In genomic region chr7:36016648-36017047, GRCh38 we compare ENCODE assay signal across 26 cellular contexts.
A peak's percentile ranks its signal among the peaks of the same experiment; 100 is the strongest.
DNase-seq lines count a peak whose midpoint lies in the region; ATAC-seq, FAIRE-seq and TF ChIP-seq lines count a peak whose summit lies in the region.
"Had no signal": no experiment of that assay in that cellular context is flagged by ENCODE, and none has a peak within 500 bp of the region (broad histone marks: within the 10 kb centered on the region; RNA-seq: fewer than 3 reads in every experiment).

No MANE protein-coding gene starts in this region.

- intact Hi-C loops in heart left ventricle (cut with DNase I) = no loop called here
- intact Hi-C loops in vagina (cut with DNase I) = no loop called here

- H3K27ac ChIP-seq in right atrium auricular region (no peak overlapping the region), heart left ventricle (no peak overlapping the region), osteoblast (ENCODE audit: low read depth, low read length) (no peak overlapping the region), vagina (no peak overlapping the region)
- H3K27ac ChIP-seq: A549; BLaER1 treated with 17β-estradiol and CSF1 and Interleukin-3, amounts not matched to agents 10 nM and 100 nM; GM23248 had no signal

- H3K4me1 ChIP-seq in right atrium auricular region (no peaks in the 10 kb centered on the region), heart left ventricle (peaks cover 0 to 4% (median 0%) of the 10 kb centered on the region in 12 donors), osteoblast (ENCODE audit: insufficient read depth, low read length) (peaks cover 12% of the 10 kb centered on the region), vagina (no peaks in the 10 kb centered on the region)
- H3K4me1 ChIP-seq: BE2C had no signal

- no peak overlapping the region for H3K4me2 ChIP-seq in osteoblast (ENCODE audit: insufficient read depth, low read length)
- H3K4me2 ChIP-seq: A549; BLaER1 treated with 17β-estradiol and CSF1 and Interleukin-3, amounts not matched to agents 10 nM and 100 nM had no signal

- H3K36me3 ChIP-seq in right atrium auricular region (no peaks in the 10 kb centered on the region), heart left ventricle (no peaks in the 10 kb centered on the region), bronchial epithelial cell (ENCODE audit: control insufficient read depth, insufficient read depth, low read length) (no peaks in the 10 kb centered on the region), osteoblast (ENCODE audit: insufficient read depth, low read length) (no peaks in the 10 kb centered on the region), vagina (no peaks in the 10 kb centered on the region)
- H3K36me3 ChIP-seq: BE2C; BLaER1 treated with 17β-estradiol and CSF1 and Interleukin-3, amounts not matched to agents 10 nM and 100 nM had no signal

- TF ChIP-seq POLR2A in heart left ventricle (IDR thresholded peaks at IDR 0.05) (no peak), vagina (IDR thresholded peaks at IDR 0.05) (no peak)

- peak; percentile 18 for FAIRE-seq in bronchial epithelial cell (lab: Jason Lieb, UNC)
- FAIRE-seq: A549, D721Med, GM12878, GM18507, H1 had no signal

- no peaks in the 10 kb centered on the region for H3K27me3 ChIP-seq in right atrium auricular region
- H3K27me3 ChIP-seq in heart left ventricle = no peaks in the 10 kb centered on the region
- no peaks in the 10 kb centered on the region for H3K27me3 ChIP-seq in bronchial epithelial cell (ENCODE audit: control insufficient read depth, insufficient read depth, low read length)
- H3K27me3 ChIP-seq in osteoblast (ENCODE audit: insufficient read depth, low read length) = no peaks in the 10 kb centered on the region
- H3K27me3 ChIP-seq in vagina = no peaks in the 10 kb centered on the region
- H3K27me3 ChIP-seq: BE2C; BLaER1 treated with 17β-estradiol and CSF1 and Interleukin-3, amounts not matched to agents 10 nM and 100 nM had no signal

- H4K20me1 ChIP-seq in osteoblast (ENCODE audit: insufficient read depth, low read length) = no peaks in the 10 kb centered on the region
- H4K20me1 ChIP-seq: BLaER1 treated with 17β-estradiol and CSF1 and Interleukin-3, amounts not matched to agents 10 nM and 100 nM had no signal

- DNase-seq in right atrium auricular region (ENCODE audit: low spot score) (peak; percentile 28), heart left ventricle (no peak), bronchial epithelial cell (ENCODE audit: low read depth) (no peak), osteoblast (ENCODE audit: insufficient read length, low spot score, missing footprints) (peak; percentile 6), vagina (ENCODE audit: extremely low spot score in 2 of 2) (peak; percentile 31 to 52), NOMO-1 (lab: John Stamatoyannopoulos, UW; ENCODE audit: unreplicated experiment in 2 of 2) (no peak)
- DNase-seq: 8988T; ACHN; AML-193; BE2C; CD4-positive, alpha-beta T cell; CD8-positive, alpha-beta memory T cell; DMS 273 treated with DMSO at 0.1 percent for 48 hours; DMS79; EL; GDM1; GM23248; H7; HCEC 1CT had no signal

- no peaks in the 10 kb centered on the region for H3K79me2 ChIP-seq in osteoblast (ENCODE audit: insufficient read depth, low read length)

- ATAC-seq in heart left ventricle (no peak), HG03565 (IDR thresholded peaks at IDR 0.05; ENCODE audit: unreplicated experiment) (no peak)
- ATAC-seq: A549, GM12878 had no signal

- H2AFZ ChIP-seq in osteoblast (ENCODE audit: low read length) = peak overlapping the region; percentile 18
- H2AFZ ChIP-seq: GM23248 had no signal

- WGBS in heart left ventricle, 4 donors = 94 to 97% (median 97%) methylated on average over 4 of the region's 4 CpGs

- no peaks in the 10 kb centered on the region for H3K9me3 ChIP-seq in right atrium auricular region
- H3K9me3 ChIP-seq in heart left ventricle = no peaks in the 10 kb centered on the region
- H3K9me3 ChIP-seq in osteoblast (ENCODE audit: low read depth, low read length) = no peaks in the 10 kb centered on the region
- H3K9me3 ChIP-seq in vagina = no peaks in the 10 kb centered on the region
- H3K9me3 ChIP-seq: A549, BE2C had no signal

- H3K4me3 ChIP-seq in right atrium auricular region (no peak overlapping the region), heart left ventricle (no peak overlapping the region), bronchial epithelial cell (ENCODE audit: low read depth, low read length) (no peak overlapping the region), osteoblast (ENCODE audit: insufficient read depth, low read length) (no peak overlapping the region), vagina (no peak overlapping the region)
- H3K4me3 ChIP-seq: A549; BLaER1 treated with 17β-estradiol and CSF1 and Interleukin-3, amounts not matched to agents 10 nM and 100 nM; GM12878; GM23248 had no signal

- TF ChIP-seq CTCF in right atrium auricular region (IDR thresholded peaks at IDR 0.05) (no peak), heart left ventricle (IDR thresholded peaks at IDR 0.05) (no peak), bronchial epithelial cell (IDR thresholded peaks at IDR 0.05; ENCODE audit: insufficient read depth, low read length, severe bottlenecking) (no peak), osteoblast (IDR thresholded peaks at IDR 0.05; ENCODE audit: extremely low read depth, low read depth, low read length) (no peak), vagina (IDR thresholded peaks at IDR 0.05) (no peak)

Comparison
In these comparisons a context has a peak if more than half of its experiments do, and no peak if none do; other contexts are left out.
1. DNase-seq: peak in right atrium auricular region (single experiment), osteoblast (single experiment) and vagina (2 of 2); none in heart left ventricle (0 of 5), bronchial epithelial cell (single experiment) and NOMO-1 (0 of 2).